Comparison of ENCODE assay signal across 10 cellular contexts in genomic region chr20:25197870-25198190, GRCh38. TPM values are rescaled to one million over a fixed set of nuclear protein-coding genes. Genes with fewer than 3 reads are reported as not detected.
A peak's percentile ranks its signal among the peaks of the same experiment; 100 is the strongest.
DNase-seq lines count a peak whose midpoint lies in the region; ATAC-seq and TF ChIP-seq lines count a peak whose summit lies in the region.
"Had no signal": no experiment of that assay in that cellular context is flagged by ENCODE, and none has a peak within 500 bp of the region (broad histone marks: within the 10 kb centered on the region; RNA-seq: fewer than 3 reads in every experiment).

No MANE protein-coding gene starts in this region.

- POLR2A ChIA-PET in activated CD4-positive, alpha-beta memory T cell treated with anti-CD3 and anti-CD28 coated beads, Interleukin-2, amount 10 ng/mL, durations not matched to agents 7 days and 5 days (lab: Charles Lee), result no interaction called here
- POLR2A ChIA-PET in HEK293T (lab: Yijun Ruan, JAX), result no interaction called here

- ATAC-seq in stimulated activated naive CD8-positive, alpha-beta T cell treated with anti-CD3 and anti-CD28 coated beads, Interleukin-15, Interleukin-2, amounts not matched to agents 100 U/mL and 50 U/mL, for 24 hours, result no peak
- no peak for ATAC-seq in HG03469 (IDR thresholded peaks at IDR 0.05; ENCODE audit: unreplicated experiment)

- H3K36me3 Mint-ChIP-seq in stimulated activated naive CD8-positive, alpha-beta T cell treated with anti-CD3 and anti-CD28 coated beads, Interleukin-15, Interleukin-2, amounts not matched to agents 100 ng/mL and 50 ng/mL, for 24 hours (ENCODE audit: low read depth), result no peaks in the 10 kb centered on the region
- peaks cover 6% of the 10 kb centered on the region for H3K36me3 Mint-ChIP-seq in activated CD4-positive, alpha-beta memory T cell treated with anti-CD3 and anti-CD28 coated beads, Interleukin-2, amount 10 ng/mL, durations not matched to agents 7 days and 5 days (ENCODE audit: low read depth)
- peaks cover 6% of the 10 kb centered on the region for H3K36me3 Mint-ChIP-seq in mesothelial cell of epicardium

- H3K4me1 Mint-ChIP-seq in stimulated activated naive CD8-positive, alpha-beta T cell treated with anti-CD3 and anti-CD28 coated beads, Interleukin-15, Interleukin-2, amounts not matched to agents 100 ng/mL and 50 ng/mL, for 24 hours (ENCODE audit: low read depth), result peaks cover 41% of the 10 kb centered on the region
- peaks cover 35% of the 10 kb centered on the region for H3K4me1 Mint-ChIP-seq in activated CD4-positive, alpha-beta memory T cell treated with anti-CD3 and anti-CD28 coated beads, Interleukin-2, amount 10 ng/mL, durations not matched to agents 7 days and 5 days
- H3K4me1 Mint-ChIP-seq in mesothelial cell of epicardium, result peaks cover 21% of the 10 kb centered on the region

- H3K27ac Mint-ChIP-seq in stimulated activated naive CD8-positive, alpha-beta T cell treated with anti-CD3 and anti-CD28 coated beads, Interleukin-15, Interleukin-2, amounts not matched to agents 100 ng/mL and 50 ng/mL, for 24 hours, result no peak overlapping the region
- no peak overlapping the region for H3K27ac Mint-ChIP-seq in activated CD4-positive, alpha-beta memory T cell treated with anti-CD3 and anti-CD28 coated beads, Interleukin-2, amount 10 ng/mL, durations not matched to agents 7 days and 5 days
- peak overlapping the region; percentile 1 for H3K27ac Mint-ChIP-seq in mesothelial cell of epicardium

- H3K27me3 Mint-ChIP-seq in stimulated activated naive CD8-positive, alpha-beta T cell treated with anti-CD3 and anti-CD28 coated beads, Interleukin-15, Interleukin-2, amounts not matched to agents 100 ng/mL and 50 ng/mL, for 24 hours, result no peaks in the 10 kb centered on the region
- no peaks in the 10 kb centered on the region for H3K27me3 Mint-ChIP-seq in activated CD4-positive, alpha-beta memory T cell treated with anti-CD3 and anti-CD28 coated beads, Interleukin-2, amount 10 ng/mL, durations not matched to agents 7 days and 5 days
- H3K27me3 Mint-ChIP-seq in mesothelial cell of epicardium (ENCODE audit: low read depth), result no peaks in the 10 kb centered on the region

- H3K4me3 Mint-ChIP-seq in stimulated activated naive CD8-positive, alpha-beta T cell treated with anti-CD3 and anti-CD28 coated beads, Interleukin-15, Interleukin-2, amounts not matched to agents 100 ng/mL and 50 ng/mL, for 24 hours, result peak overlapping the region; percentile 94
- H3K4me3 Mint-ChIP-seq in activated CD4-positive, alpha-beta memory T cell treated with anti-CD3 and anti-CD28 coated beads, Interleukin-2, amount 10 ng/mL, durations not matched to agents 7 days and 5 days, result peak overlapping the region; percentile 37
- H3K4me3 Mint-ChIP-seq in mesothelial cell of epicardium, result peak overlapping the region; percentile 94

- no peak for DNase-seq in stimulated activated naive CD8-positive, alpha-beta T cell treated with anti-CD3 and anti-CD28 coated beads, Interleukin-15, Interleukin-2, amounts not matched to agents 100 U/mL and 50 U/mL, for 24 hours
- no peak for DNase-seq in activated CD4-positive, alpha-beta memory T cell treated with anti-CD3 and anti-CD28 coated beads, Interleukin-2, amount 10 ng/mL, durations not matched to agents 7 days and 5 days
- no peak for DNase-seq in mesothelial cell of epicardium (ENCODE audit: low spot score in 2 of 2, unreplicated experiment in 2 of 2)
- DNase-seq in AG20443 (ENCODE audit: low spot score), result no peak
- DNase-seq in occipital lobe (lab: John Stamatoyannopoulos, UW), result no peak
- DNase-seq in HEK293T (ENCODE audit: extremely low spot score), result no peak
- DNase-seq: NCI-H524, nucleus accumbens had no signal

- TF ChIP-seq CTCF in mesothelial cell of epicardium (IDR thresholded peaks at IDR 0.05; ENCODE audit: unreplicated experiment), result no peak

- H3K9me3 Mint-ChIP-seq in stimulated activated naive CD8-positive, alpha-beta T cell treated with anti-CD3 and anti-CD28 coated beads, Interleukin-15, Interleukin-2, amounts not matched to agents 100 ng/mL and 50 ng/mL, for 24 hours, result no peaks in the 10 kb centered on the region
- no peaks in the 10 kb centered on the region for H3K9me3 Mint-ChIP-seq in activated CD4-positive, alpha-beta memory T cell treated with anti-CD3 and anti-CD28 coated beads, Interleukin-2, amount 10 ng/mL, durations not matched to agents 7 days and 5 days
- peaks cover 5% of the 10 kb centered on the region for H3K9me3 Mint-ChIP-seq in mesothelial cell of epicardium

- CTCF ChIA-PET in activated CD4-positive, alpha-beta memory T cell treated with anti-CD3 and anti-CD28 coated beads, Interleukin-2, amount 10 ng/mL, durations not matched to agents 7 days and 5 days (lab: Charles Lee), result no interaction called here
- CTCF ChIA-PET in HEK293T (lab: Yijun Ruan, JAX), result no interaction called here

TF ChIP-seq in HEK293T, 16 proteins besides CTCF, POLR2A, EP300 and RAD21:
- TF ChIP-seq FOXK2 (IDR thresholded peaks at IDR 0.05), result no peak
- TF ChIP-seq ZNF384 (IDR thresholded peaks at IDR 0.05), result no peak
- no peak for TF ChIP-seq FOXA1 (IDR thresholded peaks at IDR 0.05)
- TF ChIP-seq SP1 (IDR thresholded peaks at IDR 0.05), result no peak
- TF ChIP-seq, protein P1, sequence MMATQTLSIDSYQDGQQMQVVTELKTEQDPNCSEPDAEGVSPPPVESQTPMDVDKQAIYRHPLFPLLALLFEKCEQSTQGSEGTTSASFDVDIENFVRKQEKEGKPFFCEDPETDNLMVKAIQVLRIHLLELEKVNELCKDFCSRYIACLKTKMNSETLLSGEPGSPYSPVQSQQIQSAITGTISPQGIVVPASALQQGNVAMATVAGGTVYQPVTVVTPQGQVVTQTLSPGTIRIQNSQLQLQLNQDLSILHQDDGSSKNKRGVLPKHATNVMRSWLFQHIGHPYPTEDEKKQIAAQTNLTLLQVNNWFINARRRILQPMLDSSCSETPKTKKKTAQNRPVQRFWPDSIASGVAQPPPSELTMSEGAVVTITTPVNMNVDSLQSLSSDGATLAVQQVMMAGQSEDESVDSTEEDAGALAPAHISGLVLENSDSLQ (IDR thresholded peaks at IDR 0.05), result no peak
- TF ChIP-seq ELF4 (IDR thresholded peaks at IDR 0.05), result no peak
- no peak for TF ChIP-seq HDGF (IDR thresholded peaks at IDR 0.05; ENCODE audit: borderline replicate concordance)
- TF ChIP-seq L3MBTL2 (conservative IDR thresholded peaks at IDR 0.05), result no peak
- TF ChIP-seq TARDBP (IDR thresholded peaks at IDR 0.05), result no peak
- no peak for TF ChIP-seq NFRKB (IDR thresholded peaks at IDR 0.05)
- no peak for TF ChIP-seq CTBP1 (IDR thresholded peaks at IDR 0.05; ENCODE audit: borderline replicate concordance)
- TF ChIP-seq SUZ12 (IDR thresholded peaks at IDR 0.05), result no peak
- TF ChIP-seq FOXM1 (IDR thresholded peaks at IDR 0.05; ENCODE audit: borderline replicate concordance), result no peak
- no peak for TF ChIP-seq BHLHE40 (IDR thresholded peaks at IDR 0.05; ENCODE audit: borderline replicate concordance)
- TF ChIP-seq ARNT (IDR thresholded peaks at IDR 0.05), result no peak
- no peak for TF ChIP-seq LEF1 (IDR thresholded peaks at IDR 0.05; ENCODE audit: borderline replicate concordance)
TF ChIP-seq in HEK293T: peak in this region for 0.

RNA-seq across cellular contexts. Expression of gene ENTPD6, which starts 2.3 kb away (rescaled TPM):
- total RNA-seq in activated CD4-positive, alpha-beta memory T cell treated with anti-CD3 and anti-CD28 coated beads, Interleukin-2, amount 10 ng/mL, durations not matched to agents 7 days and 5 days, result 10 to 100 TPM; 47.7 to 48.2 TPM
- total RNA-seq in mesothelial cell of epicardium, result 59.3 to 68.6 TPM (median 67.8 TPM) in 3 replicates
- 43.7 TPM for total RNA-seq in occipital lobe

RNA-seq across cellular contexts. Expression of gene PYGB, which starts 50.1 kb away (rescaled TPM):
- total RNA-seq in activated CD4-positive, alpha-beta memory T cell treated with anti-CD3 and anti-CD28 coated beads, Interleukin-2, amount 10 ng/mL, durations not matched to agents 7 days and 5 days, result 10 to 100 TPM; 28.4 to 29.8 TPM
- total RNA-seq in mesothelial cell of epicardium (46.6 to 48.0 TPM (median 47.4 TPM) in 3 replicates), occipital lobe (72.1 TPM)

Comparison
In these comparisons a context has a peak if more than half of its experiments do, and no peak if none do; other contexts are left out.
1. H3K4me3 Mint-ChIP-seq: peak in every context shown above with its lines; median percentile 94 in stimulated activated naive CD8-positive, alpha-beta T cell treated with anti-CD3 and anti-CD28 coated beads, Interleukin-15, Interleukin-2, amounts not matched to agents 100 ng/mL and 50 ng/mL, for 24 hours; 94 in mesothelial cell of epicardium; 37 in activated CD4-positive, alpha-beta memory T cell treated with anti-CD3 and anti-CD28 coated beads, Interleukin-2, amount 10 ng/mL, durations not matched to agents 7 days and 5 days.